In genomic region chr3:186979837-186980236, GRCh38 we compare ENCODE assay signal across 16 cellular contexts.
"Had no signal": no experiment of that assay in that cellular context is flagged by ENCODE, and none has a peak within 500 bp of the region (broad histone marks: within the 10 kb centered on the region; RNA-seq: fewer than 3 reads in every experiment).

No MANE protein-coding gene starts in this region.

- H3K27me3 ChIP-seq: esophagus muscularis mucosa, thyroid gland had no signal

- DNase-seq: activated CD4-positive, alpha-beta T cell treated with anti-CD3 and anti-CD28 coated beads, Interleukin-2, amount 10 ng/mL, durations not matched to agents 24 days and 14 days; activated CD8-positive, alpha-beta T cell treated with anti-CD3 and anti-CD28 coated beads for 36 hours; activated effector memory CD4-positive, alpha-beta T cell treated with Interleukin-2 at 50 U/mL for 16 hours; activated naive CD4-positive, alpha-beta T cell treated with anti-CD3 and anti-CD28 coated beads, Interleukin-2, amount 10 ng/mL, durations not matched to agents 7 days and 5 days; activated naive CD8-positive, alpha-beta T cell treated with anti-CD3 and anti-CD28 coated beads, Interleukin-2, amount 50 U/mL, for 24 hours; activated T-cell treated with anti-CD3 and anti-CD28 coated beads, Interleukin-2, amount 50 U/mL, for 4 hours; anterior cingulate cortex; immature natural killer cell; left cardiac atrium; midbrain; nephron progenitor cell; nucleus accumbens; stimulated activated CD8-positive, alpha-beta memory T cell treated with anti-CD3 and anti-CD28 coated beads, Interleukin-4, amount 100 ng/mL, for 48 hours; stimulated activated naive CD4-positive, alpha-beta T cell treated with Interleukin-2 at 50 U/mL for 16 hours; thyroid gland had no signal

- H3K27ac ChIP-seq: esophagus muscularis mucosa, thyroid gland had no signal

- ATAC-seq: activated CD8-positive, alpha-beta T cell treated with anti-CD3 and anti-CD28 coated beads for 36 hours; activated naive CD8-positive, alpha-beta T cell treated with anti-CD3 and anti-CD28 coated beads, Interleukin-2, amount 50 U/mL, for 24 hours; activated T-cell treated with anti-CD3 and anti-CD28 coated beads, Interleukin-2, amount 50 U/mL, for 4 hours; left cardiac atrium had no signal
